18 cellular contexts compared by ENCODE assay signal in genomic region chr3:35201221-35201620, GRCh38.
A peak's percentile ranks its signal among the peaks of the same experiment; 100 is the strongest.
DNase-seq lines count a peak whose midpoint lies in the region; ATAC-seq lines count a peak whose summit lies in the region.
"Had no signal": no experiment of that assay in that cellular context is flagged by ENCODE, and none has a peak within 500 bp of the region (broad histone marks: within the 10 kb centered on the region; RNA-seq: fewer than 3 reads in every experiment).

No MANE protein-coding gene starts in this region.

- no peak overlapping the region for H3K4me3 Mint-ChIP-seq in T-cell
- H3K4me3 Mint-ChIP-seq: CD14-positive monocyte; CD4-positive, alpha-beta T cell; CD8-positive, alpha-beta memory T cell; HFFc6 had no signal

- H3K36me3 Mint-ChIP-seq in T-cell: no peaks in the 10 kb centered on the region
- H3K36me3 Mint-ChIP-seq: CD14-positive monocyte; CD8-positive, alpha-beta memory T cell had no signal

- DNase-seq in LHCN-M2 (ENCODE audit: low read depth): peak; percentile 52
- DNase-seq in NCI-H2171 treated with DMSO at 0.1 percent for 48 hours (lab: John Stamatoyannopoulos, UW): peak; percentile 57
- peak; percentile 26 for DNase-seq in NCI-H524 treated with DMSO at 0.1 percent for 48 hours (lab: John Stamatoyannopoulos, UW)
- DNase-seq in myocyte (ENCODE audit: low read depth): peak; percentile 66
- no peak for DNase-seq in AML-193 (lab: John Stamatoyannopoulos, UW)
- no peak for DNase-seq in activated naive CD4-positive, alpha-beta T cell treated with anti-CD3 and anti-CD28 coated beads, Interleukin-2, amount 50 U/mL, for 16 hours
- DNase-seq in T-cell: no peak
- DNase-seq: 8988T; ACHN; BE2C; CD4-positive, alpha-beta T cell; CD8-positive, alpha-beta memory T cell; DMS153; DND-41; GOT3; HFFc6 had no signal

- no peaks in the 10 kb centered on the region for H3K27me3 Mint-ChIP-seq in T-cell
- H3K27me3 Mint-ChIP-seq: CD4-positive, alpha-beta T cell; CD8-positive, alpha-beta memory T cell had no signal

- POLR2A ChIA-PET in T-cell (lab: Charles Lee): no interaction called here

- peaks cover 0 to 14% (median 6%) of the 10 kb centered on the region in 3 donors for H3K9me3 Mint-ChIP-seq in T-cell
- H3K9me3 Mint-ChIP-seq: CD4-positive, alpha-beta T cell had no signal

- no peaks in the 10 kb centered on the region for H3K4me1 Mint-ChIP-seq in T-cell
- H3K4me1 Mint-ChIP-seq: CD14-positive monocyte; CD8-positive, alpha-beta memory T cell had no signal

- no peak overlapping the region for H3K27ac Mint-ChIP-seq in T-cell
- H3K27ac Mint-ChIP-seq: CD14-positive monocyte; CD4-positive, alpha-beta T cell; CD8-positive, alpha-beta memory T cell; HFFc6 had no signal

- no peak for ATAC-seq in T-cell (replicated peaks in 1 of 4)
- ATAC-seq: A549 had no signal

- CTCF ChIA-PET in T-cell (lab: Charles Lee): no interaction called here

Comparison
In these comparisons a context has a peak if more than half of its experiments do, and no peak if none do; other contexts are left out.
1. DNase-seq: peak in LHCN-M2 (single experiment), NCI-H2171 treated with DMSO at 0.1 percent for 48 hours (single experiment), NCI-H524 treated with DMSO at 0.1 percent for 48 hours (single experiment) and myocyte (single experiment); none in AML-193 (0 of 2), activated naive CD4-positive, alpha-beta T cell treated with anti-CD3 and anti-CD28 coated beads, Interleukin-2, amount 50 U/mL, for 16 hours (single experiment) and T-cell (0 of 34).